In the genomic region with DNA sequence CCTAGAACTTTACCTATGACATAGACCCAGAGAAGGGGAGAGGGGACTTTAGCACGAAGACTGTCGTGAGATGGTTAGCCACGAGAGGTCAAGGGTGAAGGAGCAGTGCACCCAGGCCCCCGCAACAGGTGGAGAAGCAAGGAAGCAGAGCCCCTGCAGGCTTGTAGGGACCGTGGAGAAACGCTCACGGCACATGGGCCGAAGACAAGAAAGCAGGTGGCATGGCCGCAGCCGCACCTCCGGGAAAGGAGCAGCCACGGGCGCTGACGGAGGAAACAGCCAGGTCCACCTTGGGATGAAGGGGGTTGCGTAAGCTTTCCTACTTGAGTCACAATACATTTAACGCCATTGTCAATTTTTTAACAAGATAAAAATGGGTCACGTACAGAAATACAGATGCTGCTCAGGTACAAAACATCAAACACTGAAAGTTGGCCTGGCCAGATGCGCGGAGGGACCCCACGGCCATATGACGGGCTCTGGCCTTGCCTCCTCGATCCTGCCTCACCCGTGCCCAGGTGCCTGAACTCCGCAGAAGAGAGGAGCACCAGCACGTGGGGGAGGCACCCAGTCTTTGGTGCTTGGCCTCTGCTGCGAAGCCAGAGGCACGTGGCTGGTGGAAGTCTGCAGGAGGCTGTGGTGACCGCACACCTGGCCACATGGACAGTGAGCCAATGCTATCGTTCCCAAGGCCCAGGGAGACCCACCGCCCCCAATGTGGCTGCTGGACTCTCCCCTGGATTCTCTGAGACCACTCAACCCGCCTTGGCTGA, we compare ENCODE assay signal across 27 cellular contexts.
"Had no signal": no experiment of that assay in that cellular context is flagged by ENCODE, and none has a peak within 500 bp of the region (broad histone marks: within the 10 kb centered on the region; RNA-seq: fewer than 3 reads in every experiment).

No MANE protein-coding gene starts in this region.

- ATAC-seq: Panc1, WTC11 had no signal

- H3K4me3 Mint-ChIP-seq: activated naive CD4-positive, alpha-beta T cell treated with anti-CD3 and anti-CD28 coated beads, Interleukin-2, amount 10 ng/mL, durations not matched to agents 7 days and 5 days; activated naive CD8-positive, alpha-beta T cell treated with anti-CD3 and anti-CD28 coated beads for 36 hours; T-helper 1 cell treated with Interleukin-12 subunit alpha and Interleukin-12 subunit beta and Interleukin-4 antibody, amounts not matched to agents 30 μg/mL and 1 μg/mL, for 36 hours; WTC11 had no signal

- H3K9me3 Mint-ChIP-seq: activated naive CD4-positive, alpha-beta T cell treated with anti-CD3 and anti-CD28 coated beads, Interleukin-2, amount 10 ng/mL, durations not matched to agents 7 days and 5 days; activated naive CD8-positive, alpha-beta T cell treated with anti-CD3 and anti-CD28 coated beads for 36 hours; activated T-helper 2 cell treated with anti-CD3 and anti-CD28 coated beads, Interferon-gamma antibody, Interleukin-2, Interleukin-4, amounts not matched to agents 10 μg/mL and 5 μg/mL and 100 μg/mL, durations not matched to agents 14 hours and 24 hours and 36 hours; T-helper 1 cell treated with Interleukin-12 subunit alpha and Interleukin-12 subunit beta and Interleukin-4 antibody, amounts not matched to agents 30 μg/mL and 1 μg/mL, for 36 hours; WTC11 had no signal

- H3K27ac Mint-ChIP-seq: activated naive CD8-positive, alpha-beta T cell treated with anti-CD3 and anti-CD28 coated beads for 36 hours; activated T-helper 2 cell treated with anti-CD3 and anti-CD28 coated beads, Interferon-gamma antibody, Interleukin-2, Interleukin-4, amounts not matched to agents 10 μg/mL and 5 μg/mL and 100 μg/mL, durations not matched to agents 14 hours and 24 hours and 36 hours; T-helper 1 cell treated with Interleukin-12 subunit alpha and Interleukin-12 subunit beta and Interleukin-4 antibody, amounts not matched to agents 30 μg/mL and 1 μg/mL, for 36 hours; WTC11 had no signal

- DNase-seq: activated CD4-positive, alpha-beta T cell treated with anti-CD3 and anti-CD28 coated beads for 48 hours; activated CD4-positive, alpha-beta T cell treated with anti-CD3 and anti-CD28 coated beads, Interleukin-2, amount 50 U/mL, for 4 hours; activated CD4-positive, CD25-positive, alpha-beta regulatory T cell treated with anti-CD3 and anti-CD28 coated beads, Interleukin-2, amount 50 U/mL, for 72 hours; activated CD8-positive, alpha-beta memory T cell treated with anti-CD3 and anti-CD28 coated beads for 24 hours; activated gamma-delta T cell treated with Interleukin-2 at 50 U/mL for 16 hours; activated naive CD4-positive, alpha-beta T cell treated with anti-CD3 and anti-CD28 coated beads, Interleukin-2, amount 10 ng/mL, durations not matched to agents 7 days and 5 days; activated naive CD8-positive, alpha-beta T cell treated with anti-CD3 and anti-CD28 coated beads for 36 hours; activated T-cell treated with anti-CD3 and anti-CD28 coated beads for 4 hours; activated T-cell treated with anti-CD3 and anti-CD28 coated beads, Interleukin-2, amount 50 U/mL, for 48 hours; caudate nucleus; KG1; NCI-H1092 treated with DMSO at 0.1 percent for 48 hours; NCI-H1417 treated with DMSO at 0.1 percent for 48 hours; NCI-H1694; NCI-H2029; NCI-H2107; NCI-H2171 treated with DMSO at 0.1 percent for 48 hours; NCI-H345; NCI-H510A; NCI-H526 treated with DMSO at 0.1 percent for 48 hours; NCI-H82; RPMI8226; SHP77 had no signal

- H3K27me3 Mint-ChIP-seq: activated naive CD4-positive, alpha-beta T cell treated with anti-CD3 and anti-CD28 coated beads, Interleukin-2, amount 10 ng/mL, durations not matched to agents 7 days and 5 days; activated naive CD8-positive, alpha-beta T cell treated with anti-CD3 and anti-CD28 coated beads for 36 hours had no signal

- H3K4me1 Mint-ChIP-seq: activated naive CD8-positive, alpha-beta T cell treated with anti-CD3 and anti-CD28 coated beads for 36 hours; WTC11 had no signal
